In genomic region chr9:97632992-97633858, GRCh38 we compare ENCODE assay signal across 8 cellular contexts. TPM values are rescaled to one million over a fixed set of nuclear protein-coding genes. Genes with fewer than 3 reads are reported as not detected.
DNase-seq lines count a peak whose midpoint lies in the region; ATAC-seq and TF ChIP-seq lines count a peak whose summit lies in the region.

Gene NCBP1 (plus strand): TSS chr9:97633821. CDS start chr9:97633882, 61 bp downstream.
Gene TSTD2 (minus strand): TSS chr9:97633368. CDS start chr9:97627562, 5,806 bp downstream.

- H3K9me3 ChIP-seq in liver (ENCODE audit: control insufficient read depth in 4 of 4, low read length in 3 of 4) = no peaks in the 10 kb centered on the region

- no peak for TF ChIP-seq RAD21 in liver (IDR thresholded peaks at IDR 0.05)

- H3K27ac ChIP-seq in C4-2B (peak within 1 kb of the TSS; percentile 97), liver (ENCODE audit: low read depth in 1 of 2, low read length in 2 of 2) (peak within 1 kb of the TSS; percentile 94 to 98)

- H3K36me3 ChIP-seq in liver (ENCODE audit: control insufficient read depth in 4 of 4, insufficient read depth in 3 of 4, low read depth in 1 of 4, low read length in 3 of 4) = peaks cover 0 to 5% (median under 1%) of the 10 kb centered on the region in 4 donors

- under 1% methylated on average over 83 of the region's 83 CpGs for WGBS in liver

- peak within 1 kb of the TSS; percentile 96 to 98 for H3K9ac ChIP-seq in liver (ENCODE audit: low read depth in 1 of 2, low read length in 2 of 2)

- ATAC-seq in GM19395 (IDR thresholded peaks at IDR 0.05; ENCODE audit: unreplicated experiment) (peak; percentile 84), HG03565 (IDR thresholded peaks at IDR 0.05; ENCODE audit: unreplicated experiment) (peak; percentile 72)

- no peak for TF ChIP-seq CTCF in C4-2B (conservative IDR thresholded peaks at IDR 0.05)
- no peak for TF ChIP-seq CTCF in liver (IDR thresholded peaks at IDR 0.05; ENCODE audit: low read depth, low read length, missing input control)

- DNase-seq in NCI-H774 (lab: John Stamatoyannopoulos, UW) (peak; percentile 98), dermis blood vessel endothelial cell (peak; percentile 98)
- peak; percentile 94 for DNase-seq in activated CD4-positive, alpha-beta T cell treated with anti-CD3 and anti-CD28 coated beads, Interleukin-2, amount 50 U/mL, for 4 hours
- peak; percentile 96 for DNase-seq in stimulated activated CD4-positive, alpha-beta T cell treated with anti-CD3 and anti-CD28 coated beads, Interleukin-4, amount 100 ng/mL, for 24 hours

- no peaks in the 10 kb centered on the region for H3K27me3 ChIP-seq in liver (ENCODE audit: control insufficient read depth in 4 of 4, insufficient read depth in 4 of 4, low read length in 3 of 4)

- peaks cover 4 to 42% (median 26%) of the 10 kb centered on the region in 4 donors for H3K4me1 ChIP-seq in liver (ENCODE audit: control insufficient read depth in 4 of 4, insufficient read depth in 4 of 4, low read length in 3 of 4)

- H3K4me3 ChIP-seq in liver (ENCODE audit: low read depth in 1 of 3, low read length in 3 of 3) = peak within 1 kb of the TSS; percentile 70 to 96 (median 94)

TF ChIP-seq in liver, 16 proteins besides CTCF, POLR2A, EP300 and RAD21:
- TF ChIP-seq SP1 (IDR thresholded peaks at IDR 0.05) (peak; percentile 90), GABPA (IDR thresholded peaks at IDR 0.05 in 1 of 2, conservative IDR thresholded peaks at IDR 0.05 in 1 of 2) (peak; percentile 70 to 94), HNF4A (conservative IDR thresholded peaks at IDR 0.05) (peak; percentile 33 to 38), EGR1 (IDR thresholded peaks at IDR 0.05; ENCODE audit: low read depth in 2 of 2) (peak; percentile 73 to 76), YY1 (IDR thresholded peaks at IDR 0.05) (peak; percentile 92), JUND (IDR thresholded peaks at IDR 0.05) (peak in 1 of 2 donors; percentile 9), RXRA (IDR thresholded peaks at IDR 0.05) (peak; percentile 60 to 78), FOXA2 (IDR thresholded peaks at IDR 0.05) (no peak), HNF4G (IDR thresholded peaks at IDR 0.05) (no peak), REST (IDR thresholded peaks at IDR 0.05) (peak; percentile 84), FOXA1 (IDR thresholded peaks at IDR 0.05) (peak; percentile 23), TAF1 (conservative IDR thresholded peaks at IDR 0.05) (peak; percentile 31), ZBTB33 (IDR thresholded peaks at IDR 0.05) (peak; percentile 52), NR2F2 (IDR thresholded peaks at IDR 0.05) (no peak), ATF3 (IDR thresholded peaks at IDR 0.05) (no peak)
- TF ChIP-seq, protein P1, sequence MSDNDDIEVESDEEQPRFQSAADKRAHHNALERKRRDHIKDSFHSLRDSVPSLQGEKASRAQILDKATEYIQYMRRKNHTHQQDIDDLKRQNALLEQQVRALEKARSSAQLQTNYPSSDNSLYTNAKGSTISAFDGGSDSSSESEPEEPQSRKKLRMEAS (IDR thresholded peaks at IDR 0.05) = no peak

RNA-seq across cellular contexts. Expression of gene NCBP1, which starts in this region (rescaled TPM):
- total RNA-seq in dermis blood vessel endothelial cell (42.2 and 53.7 TPM in 2 replicates), liver (10 to 100 TPM; 16.4 to 16.6 TPM)
- 1 to 10 TPM; 6.6 to 8.5 TPM for polyA plus RNA-seq in liver

RNA-seq across cellular contexts. Expression of gene TSTD2, which starts in this region (rescaled TPM):
- total RNA-seq in dermis blood vessel endothelial cell (15.0 and 15.3 TPM in 2 replicates), liver (10 to 100 TPM in 1 of 2 donors, 1 to 10 TPM in 1; 8.8 to 13.8 TPM)
- 1 to 10 TPM; 4.6 to 5.4 TPM for polyA plus RNA-seq in liver

Comparison
In these comparisons a context has a peak if more than half of its experiments do, and no peak if none do; other contexts are left out.
1. Peak in every context shown above with its lines: DNase-seq, ATAC-seq, H3K4me3 ChIP-seq and H3K27ac ChIP-seq.